ENCODE assay signal across 16 cellular contexts in genomic region chr6:139877828-139878405, GRCh38.
"Had no signal": no experiment of that assay in that cellular context is flagged by ENCODE, and none has a peak within 500 bp of the region (broad histone marks: within the 10 kb centered on the region; RNA-seq: fewer than 3 reads in every experiment).

No MANE protein-coding gene starts in this region.

- H3K27ac ChIP-seq: ascending aorta, cardiac muscle cell, heart right ventricle, left lung, parathyroid adenoma, right atrium auricular region, tibial nerve had no signal

- H3K9me3 ChIP-seq: ascending aorta, left lung, right atrium auricular region, tibial nerve had no signal

- H3K27me3 Mint-ChIP-seq: activated naive CD8-positive, alpha-beta T cell treated with anti-CD3 and anti-CD28 coated beads, Interleukin-2, amount 10 ng/mL, durations not matched to agents 7 days and 5 days had no signal

- H3K4me1 Mint-ChIP-seq: activated naive CD8-positive, alpha-beta T cell treated with anti-CD3 and anti-CD28 coated beads, Interleukin-2, amount 10 ng/mL, durations not matched to agents 7 days and 5 days had no signal

- H3K4me3 Mint-ChIP-seq: activated CD4-positive, alpha-beta memory T cell treated with anti-CD3 and anti-CD28 coated beads, Interleukin-2, amount 10 ng/mL, durations not matched to agents 7 days and 5 days; activated naive CD8-positive, alpha-beta T cell treated with anti-CD3 and anti-CD28 coated beads, Interleukin-2, amount 10 ng/mL, durations not matched to agents 7 days and 5 days; activated T-cell treated with anti-CD3 and anti-CD28 coated beads, Interleukin-2, amount 50 U/mL, for 72 hours; memory B cell; nephron progenitor cell; T-helper 2 cell treated with Interferon-gamma antibody and Interleukin-4, amounts not matched to agents 5 μg/mL and 100 μg/mL, for 36 hours had no signal

- H3K9me3 Mint-ChIP-seq: activated CD4-positive, alpha-beta memory T cell treated with anti-CD3 and anti-CD28 coated beads, Interleukin-2, amount 10 ng/mL, durations not matched to agents 7 days and 5 days; activated naive CD8-positive, alpha-beta T cell treated with anti-CD3 and anti-CD28 coated beads, Interleukin-2, amount 10 ng/mL, durations not matched to agents 7 days and 5 days; activated T-cell treated with anti-CD3 and anti-CD28 coated beads, Interleukin-2, amount 50 U/mL, for 72 hours; memory B cell; T-helper 2 cell treated with Interferon-gamma antibody and Interleukin-4, amounts not matched to agents 5 μg/mL and 100 μg/mL, for 36 hours had no signal

- H3K36me3 ChIP-seq: ascending aorta, cardiac muscle cell, heart right ventricle, left lung, right atrium auricular region, tibial nerve had no signal

- H3K4me3 ChIP-seq: ascending aorta, cardiac muscle cell, heart right ventricle, left lung, right atrium auricular region, tibial nerve had no signal

- DNase-seq: activated CD4-positive, alpha-beta memory T cell treated with anti-CD3 and anti-CD28 coated beads, Interleukin-2, amount 10 ng/mL, durations not matched to agents 7 days and 5 days; activated CD8-positive, alpha-beta memory T cell treated with anti-CD3 and anti-CD28 coated beads, Interleukin-2, amount 50 U/mL, for 4 hours; activated naive CD8-positive, alpha-beta T cell treated with anti-CD3 and anti-CD28 coated beads, Interleukin-2, amount 10 ng/mL, durations not matched to agents 7 days and 5 days; activated T-cell treated with anti-CD3 and anti-CD28 coated beads, Interleukin-2, amount 50 U/mL, for 72 hours; heart right ventricle; islet precursor cell; nephron progenitor cell; small intestine had no signal

- H3K27me3 ChIP-seq: ascending aorta, cardiac muscle cell, heart right ventricle, left lung, right atrium auricular region, tibial nerve had no signal

- H3K9ac ChIP-seq: parathyroid adenoma had no signal

- H3K27ac Mint-ChIP-seq: activated CD4-positive, alpha-beta memory T cell treated with anti-CD3 and anti-CD28 coated beads, Interleukin-2, amount 10 ng/mL, durations not matched to agents 7 days and 5 days; activated naive CD8-positive, alpha-beta T cell treated with anti-CD3 and anti-CD28 coated beads, Interleukin-2, amount 10 ng/mL, durations not matched to agents 7 days and 5 days; activated T-cell treated with anti-CD3 and anti-CD28 coated beads, Interleukin-2, amount 50 U/mL, for 72 hours; memory B cell; nephron progenitor cell; T-helper 2 cell treated with Interferon-gamma antibody and Interleukin-4, amounts not matched to agents 5 μg/mL and 100 μg/mL, for 36 hours had no signal

- H3K36me3 Mint-ChIP-seq: activated naive CD8-positive, alpha-beta T cell treated with anti-CD3 and anti-CD28 coated beads, Interleukin-2, amount 10 ng/mL, durations not matched to agents 7 days and 5 days; memory B cell had no signal

- ATAC-seq: activated T-cell treated with anti-CD3 and anti-CD28 coated beads, Interleukin-2, amount 50 U/mL, for 72 hours; heart right ventricle; left lung had no signal
